ENCODE assay signal across 18 cellular contexts in the genomic region with DNA sequence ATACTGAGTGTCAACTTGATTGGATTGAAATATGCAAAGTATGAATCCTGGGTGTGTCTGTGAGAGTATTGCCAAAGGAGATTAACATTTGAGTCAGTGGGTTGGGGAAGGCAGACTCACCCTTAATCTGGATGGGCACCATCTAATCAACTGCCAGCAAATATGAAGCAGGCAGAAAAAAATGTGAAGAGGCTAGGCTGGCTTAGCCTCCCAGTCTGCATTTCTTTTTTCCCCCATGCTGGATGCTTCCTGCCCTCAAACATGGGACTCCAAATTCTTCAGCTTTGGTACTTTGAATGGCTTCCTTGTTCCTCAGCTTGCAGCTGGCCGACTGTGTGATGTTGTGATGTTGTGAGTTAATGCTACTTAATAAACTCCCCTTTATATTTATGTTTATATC.
"Had no signal": no experiment of that assay in that cellular context is flagged by ENCODE, and none has a peak within 500 bp of the region (broad histone marks: within the 10 kb centered on the region; RNA-seq: fewer than 3 reads in every experiment).

No MANE protein-coding gene starts in this region.

- H3K27ac Mint-ChIP-seq: activated naive CD4-positive, alpha-beta T cell treated with anti-CD3 and anti-CD28 coated beads, Interleukin-2, amount 10 ng/mL, durations not matched to agents 7 days and 5 days; activated T-helper 17 cell treated with anti-CD3 and anti-CD28 coated beads, Interleukin-2, amount 50 U/mL, for 72 hours; nephron had no signal

- H3K9me3 Mint-ChIP-seq: activated naive CD4-positive, alpha-beta T cell treated with anti-CD3 and anti-CD28 coated beads, Interleukin-2, amount 10 ng/mL, durations not matched to agents 7 days and 5 days; activated T-helper 17 cell treated with anti-CD3 and anti-CD28 coated beads, Interleukin-2, amount 50 U/mL, for 72 hours had no signal

- H3K27ac ChIP-seq: esophagus muscularis mucosa, foreskin keratinocyte, ovary, stomach, thoracic aorta had no signal

- H3K4me1 ChIP-seq: esophagus muscularis mucosa, stomach had no signal

- DNase-seq: activated CD4-positive, alpha-beta T cell treated with anti-CD3 and anti-CD28 coated beads, Interleukin-2, amount 50 U/mL, for 1 hour; activated CD4-positive, CD25-positive, alpha-beta regulatory T cell; activated naive CD4-positive, alpha-beta T cell treated with anti-CD3 and anti-CD28 coated beads, Interleukin-2, amount 10 ng/mL, durations not matched to agents 7 days and 5 days; activated T-cell treated with anti-CD3 and anti-CD28 coated beads for 4 hours; amniotic stem cell; foreskin keratinocyte; head of caudate nucleus; ovary; stimulated activated CD4-positive, alpha-beta T cell treated with anti-CD3 and anti-CD28 coated beads, Interleukin-15, amount 100 ng/mL, for 24 hours; stimulated activated CD4-positive, alpha-beta T cell treated with anti-CD3 and anti-CD28 coated beads, Interleukin-4, amount 100 ng/mL, for 4 hours; stomach; T-helper 2 cell had no signal

- H3K27me3 Mint-ChIP-seq: activated naive CD4-positive, alpha-beta T cell treated with anti-CD3 and anti-CD28 coated beads, Interleukin-2, amount 10 ng/mL, durations not matched to agents 7 days and 5 days; activated T-helper 17 cell treated with anti-CD3 and anti-CD28 coated beads, Interleukin-2, amount 50 U/mL, for 72 hours had no signal

- H3K9me3 ChIP-seq: esophagus muscularis mucosa, ovary, stomach had no signal

- FAIRE-seq: islet of Langerhans had no signal

- H3K36me3 Mint-ChIP-seq: activated naive CD4-positive, alpha-beta T cell treated with anti-CD3 and anti-CD28 coated beads, Interleukin-2, amount 10 ng/mL, durations not matched to agents 7 days and 5 days had no signal

- H3K27me3 ChIP-seq: esophagus muscularis mucosa, foreskin keratinocyte, ovary, stomach had no signal

- H3K4me1 Mint-ChIP-seq: activated naive CD4-positive, alpha-beta T cell treated with anti-CD3 and anti-CD28 coated beads, Interleukin-2, amount 10 ng/mL, durations not matched to agents 7 days and 5 days; activated T-helper 17 cell treated with anti-CD3 and anti-CD28 coated beads, Interleukin-2, amount 50 U/mL, for 72 hours; nephron had no signal

- H3K4me3 Mint-ChIP-seq: activated naive CD4-positive, alpha-beta T cell treated with anti-CD3 and anti-CD28 coated beads, Interleukin-2, amount 10 ng/mL, durations not matched to agents 7 days and 5 days; activated T-helper 17 cell treated with anti-CD3 and anti-CD28 coated beads, Interleukin-2, amount 50 U/mL, for 72 hours; nephron had no signal

- H3K4me3 ChIP-seq: esophagus muscularis mucosa, ovary, stomach, thoracic aorta had no signal

- H3K36me3 ChIP-seq: esophagus muscularis mucosa, ovary, stomach, thoracic aorta had no signal

- ATAC-seq: activated T-helper 17 cell treated with anti-CD3 and anti-CD28 coated beads, Interleukin-2, amount 50 U/mL, for 72 hours; foreskin keratinocyte; left lobe of liver had no signal
